ENCODE assay signal across 1 cellular context in genomic region chr3:100630664-100631063, GRCh38.
TF ChIP-seq lines count a peak whose summit lies in the region.

No MANE protein-coding gene starts in this region.

TF ChIP-seq in GM23338, 12 proteins besides CTCF, POLR2A, EP300 and RAD21:
- TF ChIP-seq ZNF462 (CRISPR knock-in tag; IDR thresholded peaks at IDR 0.05) (peak; percentile 48; the same call in 1 of the 2 replicates), ZNF331 (CRISPR knock-in tag; IDR thresholded peaks at IDR 0.05; ENCODE audit: low read depth) (no peak)
